In genomic region chr17:72422204-72422504, GRCh38 we compare ENCODE assay signal across 1 cellular context.
TF ChIP-seq lines count a peak whose summit lies in the region.

No MANE protein-coding gene starts in this region.

TF ChIP-seq in HepG2, 621 proteins besides CTCF, POLR2A, EP300 and RAD21 (continued from another document):
- no peak for TF ChIP-seq ARID4A (CRISPR knock-in tag; IDR thresholded peaks at IDR 0.05; ENCODE audit: borderline replicate concordance)
- no peak for TF ChIP-seq NCOA5 (CRISPR knock-in tag; IDR thresholded peaks at IDR 0.05)
- no peak for TF ChIP-seq EEA1 (CRISPR knock-in tag; IDR thresholded peaks at IDR 0.05; ENCODE audit: borderline replicate concordance)
- no peak for TF ChIP-seq TRIM24 (CRISPR knock-in tag; IDR thresholded peaks at IDR 0.05)
- no peak for TF ChIP-seq ZNF354B (CRISPR knock-in tag; IDR thresholded peaks at IDR 0.05)
